In the genomic region with DNA sequence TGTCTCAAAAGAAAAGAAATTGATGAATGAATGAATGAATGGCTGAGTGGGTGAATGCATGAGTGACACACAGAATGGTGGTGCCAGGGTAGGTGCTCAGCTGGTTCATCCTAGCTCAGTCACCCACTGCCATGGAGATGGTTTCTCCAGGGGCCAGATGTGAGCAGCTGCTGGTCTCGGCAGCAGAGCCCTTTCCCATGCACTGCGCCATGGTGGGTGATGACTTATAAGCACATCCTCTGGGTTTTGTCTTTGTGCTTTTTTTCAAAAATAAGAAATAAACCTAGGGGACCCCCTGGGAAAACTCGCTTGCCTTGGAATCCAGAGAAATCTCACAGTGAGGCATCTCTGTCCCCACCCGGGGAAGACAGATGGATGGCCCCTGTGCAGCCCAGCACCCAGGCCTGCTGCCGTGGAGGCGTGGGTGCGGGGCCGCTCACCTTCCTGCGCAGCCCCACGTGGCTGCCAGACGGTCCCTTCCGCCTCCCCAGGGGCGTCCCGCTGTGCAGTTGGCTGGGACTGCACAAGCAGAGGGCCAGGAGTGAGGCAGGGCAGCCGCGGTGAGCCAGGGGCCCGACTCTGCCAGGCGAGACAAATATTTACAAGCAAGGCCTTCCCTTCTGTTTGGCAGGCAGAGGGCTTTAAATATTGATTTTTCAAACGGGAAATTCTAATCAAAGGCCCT, we compare ENCODE assay signal across 19 cellular contexts. TPM values are rescaled to one million over a fixed set of nuclear protein-coding genes. Genes with fewer than 3 reads are reported as not detected.
DNase-seq lines count a peak whose midpoint lies in the region; ATAC-seq and TF ChIP-seq lines count a peak whose summit lies in the region.
"Had no signal": no experiment of that assay in that cellular context is flagged by ENCODE, and none has a peak within 500 bp of the region (broad histone marks: within the 10 kb centered on the region; RNA-seq: fewer than 3 reads in every experiment).

No MANE protein-coding gene starts in this region.

- peaks cover 15% of the 10 kb centered on the region for H3K27me3 Mint-ChIP-seq in activated naive CD4-positive, alpha-beta T cell treated with anti-CD3 and anti-CD28 coated beads, Interleukin-2, amount 10 ng/mL, durations not matched to agents 7 days and 5 days

- H3K9me3 Mint-ChIP-seq in activated naive CD4-positive, alpha-beta T cell treated with anti-CD3 and anti-CD28 coated beads, Interleukin-2, amount 10 ng/mL, durations not matched to agents 7 days and 5 days: no peaks in the 10 kb centered on the region
- H3K9me3 Mint-ChIP-seq: activated CD4-positive, alpha-beta T cell treated with anti-CD3 and anti-CD28 coated beads, Interleukin-2, amount 10 ng/mL, durations not matched to agents 24 days and 14 days had no signal

- no peak for TF ChIP-seq POLR2A in body of pancreas (IDR thresholded peaks at IDR 0.05)

- 22 to 93% methylated on average over 3 to 19 of the region's 19 CpGs for WGBS in body of pancreas, 2 donors

- DNase-seq in activated naive CD4-positive, alpha-beta T cell treated with anti-CD3 and anti-CD28 coated beads, Interleukin-2, amount 10 ng/mL, durations not matched to agents 7 days and 5 days: peak; percentile 14
- DNase-seq in activated naive CD4-positive, alpha-beta T cell treated with anti-CD3 and anti-CD28 coated beads, Interleukin-2, amount 50 U/mL, for 16 hours: no peak
- peak; percentile 48 for DNase-seq in NCI-H2081 treated with DMSO at 0.1 percent for 48 hours (lab: John Stamatoyannopoulos, UW)
- peak; percentile 68 to 82 (median 82) for DNase-seq in body of pancreas
- peak; percentile 52 for DNase-seq in upper lobe of right lung
- DNase-seq in A172 (ENCODE audit: low spot score): no peak
- no peak for DNase-seq in activated CD4-positive, CD25-positive, alpha-beta regulatory T cell (lab: John Stamatoyannopoulos, UW)
- DNase-seq in activated naive CD4-positive, alpha-beta T cell (lab: John Stamatoyannopoulos, UW): no peak
- DNase-seq: activated CD4-positive, alpha-beta T cell treated with anti-CD3 and anti-CD28 coated beads, Interleukin-2, amount 10 ng/mL, durations not matched to agents 24 days and 14 days; activated T-cell treated with anti-CD3 and anti-CD28 coated beads, Interleukin-2, amount 50 U/mL, for 48 hours; effector memory CD4-positive, alpha-beta T cell; stimulated activated CD4-positive, alpha-beta T cell treated with anti-CD3 and anti-CD28 coated beads, Interleukin-15, amount 100 ng/mL, for 24 hours had no signal

- TF ChIP-seq CTCF in body of pancreas (IDR thresholded peaks at IDR 0.05): peak in 1 of 7 experiments; percentile 5
- TF ChIP-seq CTCF in upper lobe of right lung (IDR thresholded peaks at IDR 0.05): no peak

- no peak overlapping the region for H3K4me3 Mint-ChIP-seq in activated naive CD4-positive, alpha-beta T cell treated with anti-CD3 and anti-CD28 coated beads, Interleukin-2, amount 10 ng/mL, durations not matched to agents 7 days and 5 days
- H3K4me3 Mint-ChIP-seq: activated CD4-positive, alpha-beta T cell treated with anti-CD3 and anti-CD28 coated beads, Interleukin-2, amount 10 ng/mL, durations not matched to agents 24 days and 14 days had no signal

- H3K4me1 Mint-ChIP-seq in activated naive CD4-positive, alpha-beta T cell treated with anti-CD3 and anti-CD28 coated beads, Interleukin-2, amount 10 ng/mL, durations not matched to agents 7 days and 5 days: no peaks in the 10 kb centered on the region
- H3K4me1 Mint-ChIP-seq: activated CD4-positive, alpha-beta T cell treated with anti-CD3 and anti-CD28 coated beads, Interleukin-2, amount 10 ng/mL, durations not matched to agents 24 days and 14 days had no signal

- H3K9me3 ChIP-seq in body of pancreas: no peaks in the 10 kb centered on the region
- no peaks in the 10 kb centered on the region for H3K9me3 ChIP-seq in upper lobe of right lung
- H3K9me3 ChIP-seq: tibial artery had no signal

- ATAC-seq in body of pancreas (peak; percentile 95), upper lobe of right lung (no peak)
- ATAC-seq: GM12878 had no signal

- peaks cover 15% of the 10 kb centered on the region for H3K4me1 ChIP-seq in body of pancreas
- H3K4me1 ChIP-seq in upper lobe of right lung: no peaks in the 10 kb centered on the region
- H3K4me1 ChIP-seq: parathyroid adenoma, tibial artery had no signal

- no peak overlapping the region for H3K27ac Mint-ChIP-seq in activated naive CD4-positive, alpha-beta T cell treated with anti-CD3 and anti-CD28 coated beads, Interleukin-2, amount 10 ng/mL, durations not matched to agents 7 days and 5 days
- H3K27ac Mint-ChIP-seq: activated CD4-positive, alpha-beta T cell treated with anti-CD3 and anti-CD28 coated beads, Interleukin-2, amount 10 ng/mL, durations not matched to agents 24 days and 14 days had no signal

- H3K27me3 ChIP-seq in body of pancreas: no peaks in the 10 kb centered on the region
- peaks cover 27% of the 10 kb centered on the region for H3K27me3 ChIP-seq in upper lobe of right lung

- no peaks in the 10 kb centered on the region for H3K36me3 Mint-ChIP-seq in activated naive CD4-positive, alpha-beta T cell treated with anti-CD3 and anti-CD28 coated beads, Interleukin-2, amount 10 ng/mL, durations not matched to agents 7 days and 5 days

- H3K4me3 ChIP-seq in body of pancreas: no peak overlapping the region
- H3K4me3 ChIP-seq in upper lobe of right lung: no peak overlapping the region
- H3K4me3 ChIP-seq: GM12878, tibial artery had no signal

- CTCF ChIA-PET in activated naive CD4-positive, alpha-beta T cell treated with anti-CD3 and anti-CD28 coated beads, Interleukin-2, amount 10 ng/mL, durations not matched to agents 7 days and 5 days (lab: Charles Lee): no interaction called here

- H3K27ac ChIP-seq in body of pancreas (peak overlapping the region in 3 of 4 donors; percentile 25 to 73 (median 48)), upper lobe of right lung (no peak overlapping the region)
- H3K27ac ChIP-seq: parathyroid adenoma, tibial artery had no signal

- intact Hi-C loops in body of pancreas (cut with DNase I) (no loop called here), upper lobe of right lung (cut with DNase I) (no loop called here)

- H3K36me3 ChIP-seq in body of pancreas (replicated peaks in 1 of 2; ENCODE audit: insufficient read depth in 1 of 2, low read depth in 2 of 2) (no peaks in the 10 kb centered on the region), upper lobe of right lung (no peaks in the 10 kb centered on the region)
- H3K36me3 ChIP-seq: tibial artery had no signal

RNA-seq across cellular contexts. Expression of gene MPPED1, which starts 24.2 kb away (rescaled TPM):
- not detected for total RNA-seq in body of pancreas
- not detected for total RNA-seq in upper lobe of right lung
- not detected in 2 replicates for total RNA-seq in A172 (2014; rRNA removed; shearing (Covaris generic))
- total RNA-seq: activated CD4-positive, alpha-beta T cell treated with anti-CD3 and anti-CD28 coated beads, Interleukin-2, amount 10 ng/mL, durations not matched to agents 24 days and 14 days; fibroblast of villous mesenchyme; HT1080; mononuclear cell; T-helper 1 cell treated with Interleukin-12 subunit alpha and Interleukin-12 subunit beta and Interleukin-4 antibody, amounts not matched to agents 30 ng/mL and 1 ng/mL, for 36 hours had no signal

Comparison
In these comparisons a context has a peak if more than half of its experiments do, and no peak if none do; other contexts are left out.
1. DNase-seq: peak in activated naive CD4-positive, alpha-beta T cell treated with anti-CD3 and anti-CD28 coated beads, Interleukin-2, amount 10 ng/mL, durations not matched to agents 7 days and 5 days (single experiment), NCI-H2081 treated with DMSO at 0.1 percent for 48 hours (single experiment), body of pancreas (4 of 4) and upper lobe of right lung (single experiment); none in activated naive CD4-positive, alpha-beta T cell treated with anti-CD3 and anti-CD28 coated beads, Interleukin-2, amount 50 U/mL, for 16 hours (single experiment), A172 (single experiment), activated CD4-positive, CD25-positive, alpha-beta regulatory T cell (0 of 4) and activated naive CD4-positive, alpha-beta T cell (0 of 4).